Comparison of ENCODE assay signal across 8 cellular contexts in the genomic region with DNA sequence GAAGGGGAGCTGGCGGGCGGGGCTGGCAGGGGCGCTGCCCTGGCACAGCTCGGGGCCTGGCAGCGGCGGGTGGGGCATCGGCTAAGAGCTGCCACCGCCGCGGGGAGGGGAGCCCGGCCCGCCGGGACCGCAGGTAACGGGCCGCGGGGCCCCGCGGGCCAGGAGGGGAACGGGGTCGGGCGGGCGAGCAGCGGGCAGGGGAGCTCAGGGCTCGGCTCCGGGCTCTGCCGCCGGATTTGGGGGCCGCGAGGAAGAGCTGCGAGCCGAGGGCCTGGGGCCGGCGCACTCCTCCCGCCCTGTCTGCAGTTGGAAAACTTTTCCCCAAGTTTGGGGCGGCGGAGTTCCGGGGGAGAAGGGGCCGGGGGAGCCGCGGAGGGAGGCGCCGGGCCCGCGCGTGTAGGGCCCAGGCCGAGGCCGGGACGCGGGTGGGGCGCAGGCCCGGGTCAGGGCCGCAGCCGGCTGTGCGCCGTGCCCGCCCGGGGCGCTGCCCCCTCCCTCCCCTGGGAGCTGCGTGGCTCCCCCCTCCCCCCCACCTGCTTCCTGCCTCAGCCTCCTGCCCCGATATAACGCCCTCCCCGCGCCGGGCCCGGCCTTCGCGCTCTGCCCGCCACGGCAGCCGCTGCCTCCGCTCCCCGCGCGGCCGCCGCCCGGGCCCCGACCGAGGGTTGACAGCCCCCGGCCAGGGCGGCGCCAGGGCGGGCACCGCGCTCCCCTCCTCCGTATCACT. TPM values are rescaled to one million over a fixed set of nuclear protein-coding genes. Genes with fewer than 3 reads are reported as not detected.
DNase-seq lines count a peak whose midpoint lies in the region; ATAC-seq and TF ChIP-seq lines count a peak whose summit lies in the region.

No MANE protein-coding gene starts in this region.

- H3K4me1 Mint-ChIP-seq in activated CD4-positive, alpha-beta T cell treated with anti-CD3 and anti-CD28 coated beads, Interleukin-2, amount 10 ng/mL, durations not matched to agents 7 days and 5 days = peaks cover 32% of the 10 kb centered on the region

- no peaks in the 10 kb centered on the region for H3K9me3 ChIP-seq in prostate gland

- CTCF ChIA-PET in activated CD4-positive, alpha-beta T cell treated with anti-CD3 and anti-CD28 coated beads, Interleukin-2, amount 10 ng/mL, durations not matched to agents 7 days and 5 days (lab: Charles Lee) = interaction anchor here (0.6 to 8.5 kb wide), 29 partner anchors 9 to 360 kb away, joined by 3 to 210 read pairs (median 8); a partner anchor contains a TSS

- peak; percentile 61 for DNase-seq in activated CD4-positive, alpha-beta T cell treated with anti-CD3 and anti-CD28 coated beads, Interleukin-2, amount 10 ng/mL, durations not matched to agents 7 days and 5 days
- DNase-seq in fibroblast of the aortic adventitia (ENCODE audit: low read depth) (no peak), prostate gland (ENCODE audit: low spot score) (no peak), NAMALWA (ENCODE audit: low spot score) (no peak), NCI-H146 treated with DMSO at 0.1 percent for 48 hours (lab: John Stamatoyannopoulos, UW; ENCODE audit: unreplicated experiment) (no peak), UCSD-AML1 (lab: John Stamatoyannopoulos, UW; ENCODE audit: unreplicated experiment) (no peak)

- no peaks in the 10 kb centered on the region for H3K27me3 ChIP-seq in prostate gland (replicated peaks; ENCODE audit: insufficient read depth)

- intact Hi-C loops in prostate gland (cut with DNase I) = loop anchor here (2.0 to 10.0 kb wide), 5 partner anchors 37 to 339 kb away; a partner anchor contains a TSS

- peaks cover 14% of the 10 kb centered on the region for H3K27me3 Mint-ChIP-seq in activated CD4-positive, alpha-beta T cell treated with anti-CD3 and anti-CD28 coated beads, Interleukin-2, amount 10 ng/mL, durations not matched to agents 7 days and 5 days

- H3K36me3 Mint-ChIP-seq in activated CD4-positive, alpha-beta T cell treated with anti-CD3 and anti-CD28 coated beads, Interleukin-2, amount 10 ng/mL, durations not matched to agents 7 days and 5 days (ENCODE audit: low read depth) = peaks cover 15% of the 10 kb centered on the region

- no peak for TF ChIP-seq CTCF in fibroblast of the aortic adventitia (IDR thresholded peaks at IDR 0.05; ENCODE audit: insufficient read depth, low read length)
- no peak for TF ChIP-seq CTCF in prostate gland (IDR thresholded peaks at IDR 0.05)

- H3K27ac Mint-ChIP-seq in activated CD4-positive, alpha-beta T cell treated with anti-CD3 and anti-CD28 coated beads, Interleukin-2, amount 10 ng/mL, durations not matched to agents 7 days and 5 days = no peak overlapping the region

- peaks cover 4% of the 10 kb centered on the region for H3K4me1 ChIP-seq in prostate gland (replicated peaks)

- H3K27ac ChIP-seq in prostate gland = peak overlapping the region; percentile 77 to 82

- H3K36me3 ChIP-seq in prostate gland = no peaks in the 10 kb centered on the region

- POLR2A ChIA-PET in activated CD4-positive, alpha-beta T cell treated with anti-CD3 and anti-CD28 coated beads, Interleukin-2, amount 10 ng/mL, durations not matched to agents 7 days and 5 days (lab: Charles Lee) = interaction anchor here (0.6 to 1.3 kb wide), 2 partner anchors 248 to 343 kb away, joined by 3 to 4 read pairs; a partner anchor contains a TSS

- in situ Hi-C loops in GM18951 (cut with MboI; ENCODE audit: low sequenced_read_pairs, unreplicated experiment) = no loop called here

- no peaks in the 10 kb centered on the region for H3K9me3 Mint-ChIP-seq in activated CD4-positive, alpha-beta T cell treated with anti-CD3 and anti-CD28 coated beads, Interleukin-2, amount 10 ng/mL, durations not matched to agents 7 days and 5 days

- peak overlapping the region; percentile 74 for H3K4me3 Mint-ChIP-seq in activated CD4-positive, alpha-beta T cell treated with anti-CD3 and anti-CD28 coated beads, Interleukin-2, amount 10 ng/mL, durations not matched to agents 7 days and 5 days

- ATAC-seq in HG03045 (IDR thresholded peaks at IDR 0.05; ENCODE audit: unreplicated experiment) = no peak

- 20% methylated on average over 69 of the region's 87 CpGs for WGBS in prostate gland

- TF ChIP-seq POLR2A in GM18951 (IDR thresholded peaks at IDR 0.05; ENCODE audit: extremely low read depth, insufficient read depth, insufficient read length) (peak; percentile 61), prostate gland (IDR thresholded peaks at IDR 0.05) (no peak)

- H3K4me3 ChIP-seq in fibroblast of the aortic adventitia (ENCODE audit: low read depth, low read length) (peak overlapping the region; percentile 72), prostate gland (peak overlapping the region; percentile 43 to 46)

RNA-seq across cellular contexts. Expression of a gene that starts 0.8 kb away (rescaled TPM):
- 10 to 100 TPM; 29.0 to 31.0 TPM for total RNA-seq in activated CD4-positive, alpha-beta T cell treated with anti-CD3 and anti-CD28 coated beads, Interleukin-2, amount 10 ng/mL, durations not matched to agents 7 days and 5 days
- total RNA-seq in fibroblast of the aortic adventitia (ENCODE audit: low replicate concordance) = 36.4 and 57.6 TPM in 2 replicates
- 10 to 100 TPM; 20.5 to 33.1 TPM for total RNA-seq in prostate gland

RNA-seq across cellular contexts. Expression of a gene that starts 13.8 kb away (rescaled TPM):
- 10 to 100 TPM; 36.8 to 37.9 TPM for total RNA-seq in activated CD4-positive, alpha-beta T cell treated with anti-CD3 and anti-CD28 coated beads, Interleukin-2, amount 10 ng/mL, durations not matched to agents 7 days and 5 days
- 38.8 and 39.9 TPM in 2 replicates for total RNA-seq in fibroblast of the aortic adventitia (ENCODE audit: low replicate concordance)
- total RNA-seq in prostate gland = 10 to 100 TPM; 52.2 to 57.5 TPM

RNA-seq across cellular contexts. Expression of a gene that starts 25.7 kb away (rescaled TPM):
- 10 to 100 TPM; 31.3 to 37.8 TPM for total RNA-seq in activated CD4-positive, alpha-beta T cell treated with anti-CD3 and anti-CD28 coated beads, Interleukin-2, amount 10 ng/mL, durations not matched to agents 7 days and 5 days
- total RNA-seq in fibroblast of the aortic adventitia (ENCODE audit: low replicate concordance) (28.8 and 50.5 TPM in 2 replicates), prostate gland (10 to 100 TPM; 61.4 to 84.1 TPM)

RNA-seq across cellular contexts. Expression of a gene that starts 30.5 kb away (rescaled TPM):
- under 1 TPM; 0.19 to 0.20 TPM for total RNA-seq in activated CD4-positive, alpha-beta T cell treated with anti-CD3 and anti-CD28 coated beads, Interleukin-2, amount 10 ng/mL, durations not matched to agents 7 days and 5 days
- total RNA-seq in fibroblast of the aortic adventitia (ENCODE audit: low replicate concordance) (0.27 and 0.90 TPM in 2 replicates), prostate gland (10 to 100 TPM in 1 of 2 donors, 1 to 10 TPM in 1; 8.3 to 21.5 TPM)
